ENCODE assay signal across 8 cellular contexts in the genomic region with DNA sequence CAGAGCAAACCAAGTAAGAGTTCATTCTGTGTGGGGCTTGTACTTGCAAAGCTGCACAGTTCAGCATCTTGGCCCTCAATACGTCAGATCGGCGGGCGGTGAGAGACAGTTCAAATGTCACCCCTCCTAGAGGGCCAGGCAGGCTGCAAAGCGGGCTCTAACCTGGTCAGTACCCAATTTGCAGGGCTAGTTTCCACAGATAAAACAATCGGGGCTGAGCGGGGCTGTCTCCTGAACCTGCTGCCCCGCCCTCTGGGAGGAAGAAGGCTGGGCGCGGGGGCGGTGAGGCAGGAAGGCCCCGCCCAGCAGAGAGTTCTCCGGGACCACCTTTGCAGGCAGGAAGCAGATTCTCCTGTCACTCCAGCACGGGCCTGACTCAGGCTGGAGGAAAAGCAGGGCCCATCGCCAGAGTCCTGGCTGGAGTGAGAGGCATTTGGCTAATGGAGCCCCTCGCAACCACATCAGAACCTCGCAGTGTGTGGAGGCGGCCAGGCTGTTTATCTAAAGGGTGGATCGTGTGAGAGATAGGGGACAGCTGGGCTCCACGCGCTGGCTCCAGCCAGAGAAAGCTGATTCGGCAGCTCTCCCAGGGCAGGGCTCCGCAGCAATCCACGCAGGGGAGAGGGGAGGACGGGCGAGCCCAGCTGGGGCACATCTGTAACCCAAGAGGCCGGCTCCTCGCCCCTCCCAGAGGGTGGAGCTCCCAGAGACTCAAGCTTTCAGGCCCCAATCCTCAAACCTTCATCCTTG.
DNase-seq lines count a peak whose midpoint lies in the region; ATAC-seq and TF ChIP-seq lines count a peak whose summit lies in the region.

No MANE protein-coding gene starts in this region.

- peaks cover 18% of the 10 kb centered on the region for H3K4me1 Mint-ChIP-seq in memory B cell

- DNase-seq in GM12865 (ENCODE audit: low read depth) (peak; percentile 60), HEK293T (ENCODE audit: extremely low spot score) (peak; percentile 79), NCI-H146 treated with DMSO at 0.1 percent for 48 hours (lab: John Stamatoyannopoulos, UW; ENCODE audit: unreplicated experiment) (peak; percentile 77), memory B cell (ENCODE audit: low spot score in 2 of 2) (peak; percentile 20 to 35), HuH-7 (ENCODE audit: low spot score) (no peak)
- peak; percentile 44 for DNase-seq in activated CD4-positive, alpha-beta T cell treated with anti-CD3 and anti-CD28 coated beads, Interleukin-2, amount 50 U/mL, for 1 hour
- peak; percentile 8 to 28 for DNase-seq in stimulated activated CD8-positive, alpha-beta memory T cell treated with anti-CD3 and anti-CD28 coated beads, Interleukin-2, amount 100 ng/mL, for 1 hour (ENCODE audit: low read depth in 2 of 2)

- CTCF ChIA-PET in HEK293T (lab: Yijun Ruan, JAX): interaction anchor here (0.7 to 1.3 kb wide), 4 partner anchors 13 to 116 kb away, joined by 3 to 4 read pairs (median 4); no protein-coding TSS in a partner anchor

- no peaks in the 10 kb centered on the region for H3K27me3 ChIP-seq in ectodermal cell (ENCODE audit: control insufficient read depth, insufficient read depth, low read length, poor library complexity, severe bottlenecking)

- peak overlapping the region; percentile 82 for H3K27ac ChIP-seq in ectodermal cell (ENCODE audit: insufficient read depth, low read depth, low read length, poor library complexity, severe bottlenecking)

- no peak for TF ChIP-seq CTCF in GM12865 (IDR thresholded peaks at IDR 0.05; ENCODE audit: insufficient read depth, low read depth, low read length, missing control alignments)

- peaks cover 2% of the 10 kb centered on the region for H3K36me3 Mint-ChIP-seq in memory B cell

- peak overlapping the region; percentile 92 for H3K4me3 Mint-ChIP-seq in memory B cell

- H3K27me3 Mint-ChIP-seq in memory B cell: peaks cover 6% of the 10 kb centered on the region

- H3K4me3 ChIP-seq in GM12865 (ENCODE audit: low read depth, low read length): peak overlapping the region; percentile 74
- H3K4me3 ChIP-seq in ectodermal cell (ENCODE audit: insufficient read depth, low read depth, low read length): peak overlapping the region; percentile 40

- H3K4me1 ChIP-seq in ectodermal cell (ENCODE audit: control insufficient read depth, insufficient read depth, low read length): peaks cover 26% of the 10 kb centered on the region

- no peaks in the 10 kb centered on the region for H3K9me3 Mint-ChIP-seq in memory B cell

- H3K36me3 ChIP-seq in ectodermal cell (ENCODE audit: control insufficient read depth, insufficient read depth, low read length): no peaks in the 10 kb centered on the region

- 2 to 3% methylated on average over 28 of the region's 28 CpGs for WGBS in ectodermal cell, 2 experiments

- H3K27ac Mint-ChIP-seq in memory B cell: peak overlapping the region; percentile 67

- POLR2A ChIA-PET in HEK293T (lab: Yijun Ruan, JAX): interaction anchor here (0.6 to 1.1 kb wide), 3 partner anchors 38 to 207 kb away, joined by 3 read pairs; no protein-coding TSS in a partner anchor

- no peaks in the 10 kb centered on the region for H3K9me3 ChIP-seq in ectodermal cell (ENCODE audit: control insufficient read depth, low read length)

- ATAC-seq in memory B cell (ENCODE audit: low read depth): peak; percentile 69

TF ChIP-seq in HEK293T, 16 proteins besides CTCF, POLR2A, EP300 and RAD21:
- TF ChIP-seq FOXM1 (IDR thresholded peaks at IDR 0.05; ENCODE audit: borderline replicate concordance): no peak
- no peak for TF ChIP-seq FOXK2 (IDR thresholded peaks at IDR 0.05)
- TF ChIP-seq ELF4 (IDR thresholded peaks at IDR 0.05): no peak
- TF ChIP-seq NFRKB (IDR thresholded peaks at IDR 0.05): no peak
- no peak for TF ChIP-seq SUZ12 (IDR thresholded peaks at IDR 0.05)
- TF ChIP-seq ARNT (IDR thresholded peaks at IDR 0.05): no peak
- TF ChIP-seq HDGF (IDR thresholded peaks at IDR 0.05; ENCODE audit: borderline replicate concordance): no peak
- TF ChIP-seq CTBP1 (IDR thresholded peaks at IDR 0.05; ENCODE audit: borderline replicate concordance): no peak
- TF ChIP-seq L3MBTL2 (conservative IDR thresholded peaks at IDR 0.05): 0 out of 2 replicates have a peak, but pooled peaks have one; percentile 23
- TF ChIP-seq LEF1 (IDR thresholded peaks at IDR 0.05; ENCODE audit: borderline replicate concordance): no peak
- no peak for TF ChIP-seq ZNF384 (IDR thresholded peaks at IDR 0.05)
- TF ChIP-seq, protein P1, sequence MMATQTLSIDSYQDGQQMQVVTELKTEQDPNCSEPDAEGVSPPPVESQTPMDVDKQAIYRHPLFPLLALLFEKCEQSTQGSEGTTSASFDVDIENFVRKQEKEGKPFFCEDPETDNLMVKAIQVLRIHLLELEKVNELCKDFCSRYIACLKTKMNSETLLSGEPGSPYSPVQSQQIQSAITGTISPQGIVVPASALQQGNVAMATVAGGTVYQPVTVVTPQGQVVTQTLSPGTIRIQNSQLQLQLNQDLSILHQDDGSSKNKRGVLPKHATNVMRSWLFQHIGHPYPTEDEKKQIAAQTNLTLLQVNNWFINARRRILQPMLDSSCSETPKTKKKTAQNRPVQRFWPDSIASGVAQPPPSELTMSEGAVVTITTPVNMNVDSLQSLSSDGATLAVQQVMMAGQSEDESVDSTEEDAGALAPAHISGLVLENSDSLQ (IDR thresholded peaks at IDR 0.05): peak; percentile 86
